In the genomic region with DNA sequence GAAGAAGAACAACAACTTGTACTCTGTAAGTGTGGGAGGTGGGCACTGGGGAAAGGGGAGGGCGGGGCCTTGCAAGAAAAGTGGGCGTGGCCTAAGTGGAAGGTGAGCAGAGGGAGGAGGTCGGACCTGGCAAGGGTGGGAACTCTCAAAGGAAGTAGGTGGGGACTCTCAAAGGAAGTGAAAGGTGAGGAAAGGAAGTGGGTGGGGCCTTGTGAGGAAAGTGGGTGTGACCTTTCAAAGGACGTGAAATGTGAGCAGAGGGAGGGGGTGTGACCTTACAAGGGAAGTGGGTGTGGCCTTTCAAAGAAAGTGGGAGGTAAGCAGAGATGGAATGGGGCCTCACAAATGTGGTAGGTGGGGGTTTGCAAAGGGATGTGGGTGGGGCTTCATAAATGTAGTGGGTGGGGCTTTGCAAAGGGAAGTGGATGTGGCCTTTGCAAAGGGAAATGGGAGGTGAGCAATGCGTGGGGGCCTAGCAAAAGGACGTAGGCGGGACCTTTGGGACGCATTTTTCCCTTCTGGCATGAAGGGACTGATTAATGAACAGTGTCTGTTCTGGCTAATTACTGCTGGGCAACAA, we compare ENCODE assay signal across 8 cellular contexts. TPM values are rescaled to one million over a fixed set of nuclear protein-coding genes. Genes with fewer than 3 reads are reported as not detected.
DNase-seq lines count a peak whose midpoint lies in the region; TF ChIP-seq lines count a peak whose summit lies in the region.
"Had no signal": no experiment of that assay in that cellular context is flagged by ENCODE, and none has a peak within 500 bp of the region (broad histone marks: within the 10 kb centered on the region; RNA-seq: fewer than 3 reads in every experiment).

No MANE protein-coding gene starts in this region.

- no peaks in the 10 kb centered on the region for H3K9me3 ChIP-seq in transverse colon

- H3K27ac ChIP-seq in transverse colon: no peak overlapping the region
- H3K27ac ChIP-seq: PC-9 had no signal

- peaks cover 0 to 3% (median 0%) of the 10 kb centered on the region in 4 donors for H3K4me1 ChIP-seq in transverse colon

- H3K4me3 ChIP-seq in transverse colon: no peak overlapping the region
- H3K4me3 ChIP-seq: PC-9 had no signal

- intact Hi-C loops in transverse colon (cut with DNase I; ENCODE audit: low total_unique reads): no loop called here

- in situ Hi-C loops in transverse colon (cut with MboI; ENCODE audit: low pct_ligation_motif_present in 1 of 4, low pct_unique_long_range_greater_than_20kb in 1 of 4, low sequenced_read_pairs in 3 of 4): no loop called here

- H3K36me3 ChIP-seq in transverse colon: no peaks in the 10 kb centered on the region

- no peaks in the 10 kb centered on the region for H3K27me3 ChIP-seq in transverse colon

- DNase-seq in GM19240 (ENCODE audit: insufficient read length, low spot score): peak; percentile 20
- peak; percentile 10 for DNase-seq in NCI-H748 treated with DMSO at 0.1 percent for 48 hours (lab: John Stamatoyannopoulos, UW)
- DNase-seq in activated T-cell treated with anti-CD3 and anti-CD28 coated beads for 1 hour (ENCODE audit: low read depth): peak; percentile 21
- peak; percentile 47 for DNase-seq in islet precursor cell
- DNase-seq in transverse colon: peak; percentile 13
- DNase-seq in HuH-7.5 (ENCODE audit: low spot score): no peak
- DNase-seq in DMS153 treated with DMSO at 0.1 percent for 48 hours (lab: John Stamatoyannopoulos, UW; ENCODE audit: unreplicated experiment): no peak

- no peak for TF ChIP-seq EP300 in transverse colon (IDR thresholded peaks at IDR 0.05; ENCODE audit: low read depth)

- WGBS in transverse colon (ENCODE audit: low coverage in 1 of 2), 2 donors: 36 to 56% methylated on average over 6 to 8 of the region's 8 CpGs

- TF ChIP-seq POLR2A in transverse colon (IDR thresholded peaks at IDR 0.05): no peak

- no peak for TF ChIP-seq CTCF in transverse colon (IDR thresholded peaks at IDR 0.05)

RNA-seq across cellular contexts. Expression of a gene that starts 25.9 kb away (rescaled TPM):
- total RNA-seq in transverse colon: not detected
- total RNA-seq: PC-9 had no signal

RNA-seq across cellular contexts. Expression of a gene that starts 51.1 kb away (rescaled TPM):
- 10 to 100 TPM in 2 of 4 donors, 1 to 10 TPM in 2; 6.1 to 57.5 (median 11.8) TPM for total RNA-seq in transverse colon

Comparison
In these comparisons a context has a peak if more than half of its experiments do, and no peak if none do; other contexts are left out.
1. DNase-seq: peak in GM19240 (single experiment), NCI-H748 treated with DMSO at 0.1 percent for 48 hours (single experiment), activated T-cell treated with anti-CD3 and anti-CD28 coated beads for 1 hour (single experiment), islet precursor cell (single experiment) and transverse colon (single experiment); none in HuH-7.5 (single experiment) and DMS153 treated with DMSO at 0.1 percent for 48 hours (single experiment).